Comparison of ENCODE assay signal across 15 cellular contexts in the genomic region with DNA sequence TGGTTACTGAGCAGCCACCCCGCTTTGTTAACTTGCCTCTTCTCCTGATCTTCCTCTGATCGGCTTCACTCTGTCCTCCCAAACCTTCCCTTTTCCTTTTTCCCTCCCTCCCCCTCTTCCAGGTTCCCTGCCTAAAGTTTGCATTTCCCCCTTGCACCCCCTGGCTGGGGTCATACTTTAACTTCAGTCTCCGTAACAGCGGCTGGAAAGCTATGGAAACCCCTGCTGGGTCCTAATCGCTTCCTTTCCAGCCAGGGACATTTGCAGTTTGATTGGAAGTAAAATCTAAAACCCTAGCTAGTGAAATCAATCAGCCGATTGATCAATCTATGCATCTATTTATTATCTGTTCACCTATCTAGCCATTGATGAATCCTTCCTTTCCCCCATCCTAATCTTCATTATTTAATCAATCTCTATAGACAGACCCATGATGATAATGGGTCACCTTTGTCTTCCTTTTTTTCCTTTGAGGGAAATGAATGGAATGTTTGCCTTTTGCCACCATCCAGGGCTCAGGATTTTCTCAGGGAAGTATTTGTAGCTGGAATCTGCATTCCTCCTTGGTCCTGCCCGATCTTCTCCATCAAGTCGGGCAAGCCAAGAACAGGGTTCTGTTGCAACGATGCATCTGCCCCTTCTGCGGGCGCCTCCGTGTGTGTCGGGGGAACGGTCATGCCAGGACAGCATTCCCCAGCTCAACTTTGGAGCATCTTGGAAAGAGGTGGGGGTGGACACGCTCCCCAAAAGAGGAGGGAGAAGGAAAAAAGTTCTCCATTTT. TPM values are rescaled to one million over a fixed set of nuclear protein-coding genes. Genes with fewer than 3 reads are reported as not detected.
DNase-seq lines count a peak whose midpoint lies in the region; ATAC-seq and TF ChIP-seq lines count a peak whose summit lies in the region.
"Had no signal": no experiment of that assay in that cellular context is flagged by ENCODE, and none has a peak within 500 bp of the region (broad histone marks: within the 10 kb centered on the region; RNA-seq: fewer than 3 reads in every experiment).

No MANE protein-coding gene starts in this region.

- H3K27me3 Mint-ChIP-seq in CD8-positive, alpha-beta memory T cell, result peaks cover 0 to 3% of the 10 kb centered on the region in 2 donors
- H3K27me3 Mint-ChIP-seq in effector memory CD8-positive, alpha-beta T cell, result no peaks in the 10 kb centered on the region
- H3K27me3 Mint-ChIP-seq in natural killer cell treated with Interleukin-12 subunit alpha and Interleukin-12 subunit beta and Interleukin-15 and Interleukin-18, amount 100 ng/mL, for 72 hours, result peaks cover 0 to 2% of the 10 kb centered on the region in 2 donors

- no peak overlapping the region for H3K4me3 ChIP-seq in CD8-positive, alpha-beta memory T cell (ENCODE audit: low read length)
- H3K4me3 ChIP-seq in HUES48 (ENCODE audit: low read depth, low read length), result peak overlapping the region; percentile 43
- H3K4me3 ChIP-seq in hepatocyte, result no peak overlapping the region
- H3K4me3 ChIP-seq: BLaER1 treated with 17β-estradiol and CSF1 and Interleukin-3, amounts not matched to agents 10 nM and 100 nM; stomach had no signal

- H3K36me3 ChIP-seq in CD8-positive, alpha-beta memory T cell (ENCODE audit: insufficient read depth, low read length), result peaks cover 42% of the 10 kb centered on the region
- H3K36me3 ChIP-seq in HUES48 (ENCODE audit: control insufficient read depth, insufficient read depth, low read length) (no peaks in the 10 kb centered on the region), hepatocyte (replicated peaks; ENCODE audit: insufficient read depth, low read depth) (no peaks in the 10 kb centered on the region)
- H3K36me3 ChIP-seq: BLaER1 treated with 17β-estradiol and CSF1 and Interleukin-3, amounts not matched to agents 10 nM and 100 nM; stomach had no signal

- CTCF ChIA-PET in CD8-positive, alpha-beta memory T cell (lab: Charles Lee), result interaction anchor here (1.1 kb wide), 1 partner anchor 409 kb away, joined by 5 read pairs; no protein-coding TSS in a partner anchor

- no peak overlapping the region for H3K27ac ChIP-seq in CD8-positive, alpha-beta memory T cell (ENCODE audit: low read depth, low read length)
- no peak overlapping the region for H3K27ac ChIP-seq in HUES48 (ENCODE audit: low read depth, low read length)
- no peak overlapping the region for H3K27ac ChIP-seq in hepatocyte
- H3K27ac ChIP-seq: BLaER1 treated with 17β-estradiol and CSF1 and Interleukin-3, amounts not matched to agents 10 nM and 100 nM; stomach had no signal

- TF ChIP-seq CTCF in hepatocyte (IDR thresholded peaks at IDR 0.05; ENCODE audit: poor library complexity), result no peak

- H3K9ac ChIP-seq in HUES48 (ENCODE audit: low read depth, low read length), result no peak overlapping the region
- H3K9ac ChIP-seq: BLaER1 treated with 17β-estradiol and CSF1 and Interleukin-3, amounts not matched to agents 10 nM and 100 nM had no signal

- no peaks in the 10 kb centered on the region for H3K9me3 Mint-ChIP-seq in CD8-positive, alpha-beta memory T cell
- no peaks in the 10 kb centered on the region for H3K9me3 Mint-ChIP-seq in effector memory CD8-positive, alpha-beta T cell
- H3K9me3 Mint-ChIP-seq in natural killer cell treated with Interleukin-12 subunit alpha and Interleukin-12 subunit beta and Interleukin-15 and Interleukin-18, amount 100 ng/mL, for 72 hours, result no peaks in the 10 kb centered on the region

- POLR2A ChIA-PET in CD8-positive, alpha-beta memory T cell (lab: Charles Lee), result no interaction called here

- no peaks in the 10 kb centered on the region for H3K27me3 ChIP-seq in CD8-positive, alpha-beta memory T cell (ENCODE audit: insufficient read depth, low read length, poor library complexity, severe bottlenecking)
- H3K27me3 ChIP-seq in HUES48 (ENCODE audit: control insufficient read depth, insufficient read depth, low read length) (peaks cover 84% of the 10 kb centered on the region), hepatocyte (peaks cover 56% of the 10 kb centered on the region)

- H3K79me2 ChIP-seq in hepatocyte, result no peaks in the 10 kb centered on the region

- no peaks in the 10 kb centered on the region for H3K9me3 ChIP-seq in CD8-positive, alpha-beta memory T cell (ENCODE audit: low read length)
- no peaks in the 10 kb centered on the region for H3K9me3 ChIP-seq in HUES48 (ENCODE audit: control insufficient read depth, insufficient read depth, low read length)
- no peaks in the 10 kb centered on the region for H3K9me3 ChIP-seq in hepatocyte (ENCODE audit: low read depth)
- H3K9me3 ChIP-seq: BLaER1 treated with 17β-estradiol and CSF1 and Interleukin-3, amounts not matched to agents 10 nM and 100 nM; stomach had no signal

- peak overlapping the region; percentile 75 to 97 (median 94) for H3K27ac Mint-ChIP-seq in CD8-positive, alpha-beta memory T cell
- peak overlapping the region; percentile 97 to 99 for H3K27ac Mint-ChIP-seq in effector memory CD8-positive, alpha-beta T cell
- peak overlapping the region; percentile 88 to 91 for H3K27ac Mint-ChIP-seq in natural killer cell treated with Interleukin-12 subunit alpha and Interleukin-12 subunit beta and Interleukin-15 and Interleukin-18, amount 100 ng/mL, for 72 hours

- peaks cover 38 to 93% (median 39%) of the 10 kb centered on the region in 3 donors for H3K36me3 Mint-ChIP-seq in CD8-positive, alpha-beta memory T cell
- H3K36me3 Mint-ChIP-seq in effector memory CD8-positive, alpha-beta T cell (ENCODE audit: insufficient read depth), result peaks cover 100% of the 10 kb centered on the region
- peaks cover 33% of the 10 kb centered on the region for H3K36me3 Mint-ChIP-seq in natural killer cell treated with Interleukin-12 subunit alpha and Interleukin-12 subunit beta and Interleukin-15 and Interleukin-18, amount 100 ng/mL, for 72 hours
- H3K36me3 Mint-ChIP-seq: brain had no signal

- H2AFZ ChIP-seq in hepatocyte, result no peak overlapping the region

- peaks cover 85% of the 10 kb centered on the region for H3K4me1 ChIP-seq in CD8-positive, alpha-beta memory T cell (ENCODE audit: insufficient read depth, low read length)
- H3K4me1 ChIP-seq in HUES48 (ENCODE audit: control insufficient read depth, insufficient read depth, low read length) (peaks cover 81% of the 10 kb centered on the region), hepatocyte (ENCODE audit: insufficient read depth) (peaks cover 11% of the 10 kb centered on the region)
- H3K4me1 ChIP-seq: stomach had no signal

- H3K4me1 Mint-ChIP-seq in CD8-positive, alpha-beta memory T cell, result peaks cover 84 to 97% (median 93%) of the 10 kb centered on the region in 3 donors
- H3K4me1 Mint-ChIP-seq in effector memory CD8-positive, alpha-beta T cell (ENCODE audit: low read depth in 2 of 2), result peaks cover 75 to 81% of the 10 kb centered on the region in 2 donors
- peaks cover 70 to 71% of the 10 kb centered on the region in 2 donors for H3K4me1 Mint-ChIP-seq in natural killer cell treated with Interleukin-12 subunit alpha and Interleukin-12 subunit beta and Interleukin-15 and Interleukin-18, amount 100 ng/mL, for 72 hours (ENCODE audit: low read depth in 2 of 2)

- H3K9me2 ChIP-seq in hepatocyte (replicated peaks; ENCODE audit: insufficient read depth), result no peaks in the 10 kb centered on the region

- no peak overlapping the region for H3K4me2 ChIP-seq in hepatocyte

- H3K4me3 Mint-ChIP-seq in CD8-positive, alpha-beta memory T cell, result peak overlapping the region; percentile 2 to 99 (median 93)
- H3K4me3 Mint-ChIP-seq in effector memory CD8-positive, alpha-beta T cell, result peak overlapping the region; percentile 90 to 97
- peak overlapping the region; percentile 70 for H3K4me3 Mint-ChIP-seq in natural killer cell treated with Interleukin-12 subunit alpha and Interleukin-12 subunit beta and Interleukin-15 and Interleukin-18, amount 100 ng/mL, for 72 hours

- no peaks in the 10 kb centered on the region for H4K20me1 ChIP-seq in hepatocyte (ENCODE audit: insufficient read depth, poor library complexity, severe bottlenecking)

- no peak for ATAC-seq in effector memory CD8-positive, alpha-beta T cell (replicated peaks)
- no peak for ATAC-seq in natural killer cell treated with Interleukin-12 subunit alpha and Interleukin-12 subunit beta and Interleukin-15 and Interleukin-18, amount 100 ng/mL, for 72 hours
- ATAC-seq in GM21423 (IDR thresholded peaks at IDR 0.05; ENCODE audit: unreplicated experiment), result no peak
- ATAC-seq in HG03045 (IDR thresholded peaks at IDR 0.05; ENCODE audit: unreplicated experiment), result no peak
- ATAC-seq: right cardiac atrium had no signal

- DNase-seq in CD8-positive, alpha-beta memory T cell, result no peak
- DNase-seq in effector memory CD8-positive, alpha-beta T cell, result no peak
- DNase-seq in natural killer cell treated with Interleukin-12 subunit alpha and Interleukin-12 subunit beta and Interleukin-15 and Interleukin-18, amount 100 ng/mL, for 72 hours (ENCODE audit: low spot score), result no peak
- no peak for DNase-seq in hepatocyte (ENCODE audit: low spot score)
- DNase-seq: effector CD4-positive, alpha-beta T cell; foreskin fibroblast; right cardiac atrium; SIG-M5; stomach had no signal

- WGBS in hepatocyte (ENCODE audit: low lambda C conversion rate, missing lambda C conversion rate), result 64% methylated on average over 15 of the region's 15 CpGs

RNA-seq across cellular contexts. Expression of a gene that starts 8.8 kb away (rescaled TPM):
- total RNA-seq in CD8-positive, alpha-beta memory T cell, result 10 to 100 TPM; 48.9 to 53.3 TPM
- 58.6 TPM for polyA plus RNA-seq in CD8-positive, alpha-beta memory T cell
- 10 to 100 TPM in 1 of 2 donors, 1 to 10 TPM in 1; 7.6 to 10.9 TPM for total RNA-seq in natural killer cell treated with Interleukin-12 subunit alpha and Interleukin-12 subunit beta and Interleukin-15 and Interleukin-18, amount 100 ng/mL, for 72 hours
- 0.96 and 2.4 TPM in 2 replicates for total RNA-seq in hepatocyte
- polyA plus RNA-seq in hepatocyte, result 15.4 and 27.1 TPM in 2 replicates
- total RNA-seq: G401 had no signal

Comparison
In these comparisons a context has a peak if more than half of its experiments do, and no peak if none do; other contexts are left out.
1. RNA of a gene that starts 8.8 kb away (total RNA-seq): 48.9 to 53.3 TPM in CD8-positive, alpha-beta memory T cell; 7.6 to 10.9 TPM in natural killer cell treated with Interleukin-12 subunit alpha and Interleukin-12 subunit beta and Interleukin-15 and Interleukin-18, amount 100 ng/mL, for 72 hours and 0.96 to 2.4 TPM in hepatocyte; every median in the first group is over 4 times any median in the second.
2. Peak in every context shown above with its lines, with median percentiles within 50 percentile points of each other: H3K27ac Mint-ChIP-seq and H3K4me3 Mint-ChIP-seq.